Comparison of ENCODE assay signal across 16 cellular contexts in genomic region chr11:104691129-104691528, GRCh38.
DNase-seq lines count a peak whose midpoint lies in the region; ATAC-seq, FAIRE-seq and TF ChIP-seq lines count a peak whose summit lies in the region.
"Had no signal": no experiment of that assay in that cellular context is flagged by ENCODE, and none has a peak within 500 bp of the region (broad histone marks: within the 10 kb centered on the region; RNA-seq: fewer than 3 reads in every experiment).

No MANE protein-coding gene starts in this region.

- WGBS in HepG2 (ENCODE audit: low lambda C conversion rate): 6% methylated on average over 2 of the region's 2 CpGs
- WGBS in right lobe of liver (ENCODE audit: insufficient coverage, low coverage, low lambda C conversion rate, missing lambda C conversion rate): 39% methylated on average over 2 of the region's 2 CpGs

- TF ChIP-seq CTCF in HepG2 (CRISPR knock-in tag; IDR thresholded peaks at IDR 0.05): no peak
- TF ChIP-seq CTCF in right lobe of liver (IDR thresholded peaks at IDR 0.05): no peak
- TF ChIP-seq CTCF in PC-3 (conservative IDR thresholded peaks at IDR 0.05; ENCODE audit: low read depth, low read length): no peak
- TF ChIP-seq CTCF in fibroblast of mammary gland (conservative IDR thresholded peaks at IDR 0.05; ENCODE audit: control insufficient read depth, insufficient read depth, low read depth, low read length): no peak
- TF ChIP-seq CTCF in foreskin keratinocyte (conservative IDR thresholded peaks at IDR 0.05): no peak

- H3K4me1 ChIP-seq in HepG2 (ENCODE audit: insufficient read depth, low read length) (no peaks in the 10 kb centered on the region), right lobe of liver (no peaks in the 10 kb centered on the region), PC-3 (ENCODE audit: insufficient read depth, low read length) (no peaks in the 10 kb centered on the region), foreskin keratinocyte (no peaks in the 10 kb centered on the region)

- POLR2A ChIA-PET in HepG2 (lab: Yijun Ruan, JAX) (no interaction called here), PC-3 (lab: Charles Lee; ENCODE audit: unreplicated experiment) (no interaction called here)

- no peaks in the 10 kb centered on the region for H3K9me2 ChIP-seq in PC-3 (replicated peaks; ENCODE audit: low read length)

- H4K20me1 ChIP-seq in HepG2 (ENCODE audit: insufficient read depth, low read length): no peaks in the 10 kb centered on the region
- no peaks in the 10 kb centered on the region for H4K20me1 ChIP-seq in PC-3 (ENCODE audit: low read length)
- H4K20me1 ChIP-seq: BLaER1 treated with 17β-estradiol and CSF1 and Interleukin-3, amounts not matched to agents 10 nM and 100 nM had no signal

- H2AFZ ChIP-seq in HepG2 (ENCODE audit: low read length) (no peak overlapping the region), PC-3 (ENCODE audit: low read length) (no peak overlapping the region)

- BruUV-seq in HepG2 (replicated peaks; lab: Mats Ljungman, UMichigan) (no TSS peak), PC-3 (replicated peaks; lab: Mats Ljungman, UMichigan) (no TSS peak)

- DNase-seq in HepG2 (ENCODE audit: low spot score) (no peak), right lobe of liver (no peak), PC-3 (peak; percentile 41), fibroblast of mammary gland (ENCODE audit: low read depth) (peak; percentile 19), foreskin keratinocyte (no peak), NCI-H146 (lab: John Stamatoyannopoulos, UW) (no peak)
- DNase-seq: Calu3; CD8-positive, alpha-beta T cell; DND-41; EL; GOT3; H7; HFFc6 had no signal

- ATAC-seq in HepG2: no peak
- ATAC-seq in right lobe of liver: no peak
- ATAC-seq in PC-3: no peak
- no peak for ATAC-seq in foreskin keratinocyte
- ATAC-seq: CD8-positive, alpha-beta T cell; HCT116 had no signal

- H3K79me2 ChIP-seq in HepG2 (ENCODE audit: insufficient read depth, low read length): no peaks in the 10 kb centered on the region
- no peaks in the 10 kb centered on the region for H3K79me2 ChIP-seq in PC-3 (ENCODE audit: low read length)

- intact Hi-C loops in HepG2 (cut with micrococcal nuclease; ENCODE audit: unreplicated experiment) (no loop called here), right lobe of liver (cut with DNase I) (no loop called here), PC-3 (cut with micrococcal nuclease) (no loop called here)

- TF ChIP-seq EP300 in HepG2 (IDR thresholded peaks at IDR 0.05; ENCODE audit: low read depth in 2 of 2, low read length in 2 of 2) (no peak), HepG2 (CRISPR knock-in tag; IDR thresholded peaks at IDR 0.05; ENCODE audit: borderline replicate concordance) (no peak)

- no peaks in the 10 kb centered on the region for H3F3A ChIP-seq in PC-3 (ENCODE audit: low read length, unreplicated experiment)

- no peaks in the 10 kb centered on the region for H3K36me3 ChIP-seq in HepG2 (replicated peaks in 1 of 2; ENCODE audit: control insufficient read depth in 1 of 2, insufficient read depth in 2 of 2, low read length in 2 of 2)
- no peaks in the 10 kb centered on the region for H3K36me3 ChIP-seq in right lobe of liver
- no peaks in the 10 kb centered on the region for H3K36me3 ChIP-seq in PC-3 (ENCODE audit: low read depth, low read length)
- H3K36me3 ChIP-seq: BLaER1 treated with 17β-estradiol and CSF1 and Interleukin-3, amounts not matched to agents 10 nM and 100 nM had no signal

- no peak overlapping the region for H3K27ac ChIP-seq in HepG2 (ENCODE audit: extremely low read length, insufficient read depth, low read length)
- H3K27ac ChIP-seq in right lobe of liver: no peak overlapping the region
- H3K27ac ChIP-seq in PC-3 (ENCODE audit: low read length): no peak overlapping the region
- H3K27ac ChIP-seq in foreskin keratinocyte: no peak overlapping the region
- H3K27ac ChIP-seq: BLaER1 treated with 17β-estradiol and CSF1 and Interleukin-3, amounts not matched to agents 10 nM and 100 nM had no signal

- TF ChIP-seq POLR2A in HepG2 (IDR thresholded peaks at IDR 0.05; ENCODE audit: insufficient read depth in 1 of 2, low read depth in 2 of 2, low read length in 2 of 2): no peak
- TF ChIP-seq POLR2A in right lobe of liver (IDR thresholded peaks at IDR 0.05): no peak

- CTCF ChIA-PET in HepG2 (lab: Yijun Ruan, JAX; ENCODE audit: low intra/inter-chr PET ratio, low total read pairs) (no interaction called here), PC-3 (lab: Charles Lee) (no interaction called here)

- no peak overlapping the region for H3K4me3 ChIP-seq in HepG2 (replicated peaks in 1 of 3; ENCODE audit: insufficient read depth in 1 of 3, low read depth in 2 of 3, low read length in 3 of 3)
- H3K4me3 ChIP-seq in right lobe of liver: no peak overlapping the region
- no peak overlapping the region for H3K4me3 ChIP-seq in PC-3 (ENCODE audit: low read length)
- H3K4me3 ChIP-seq in fibroblast of mammary gland (ENCODE audit: control insufficient read depth, low read depth, low read length): no peak overlapping the region
- H3K4me3 ChIP-seq: BLaER1 treated with 17β-estradiol and CSF1 and Interleukin-3, amounts not matched to agents 10 nM and 100 nM had no signal

- H3K9me3 ChIP-seq in HepG2 (ENCODE audit: low read length): no peaks in the 10 kb centered on the region
- H3K9me3 ChIP-seq in right lobe of liver: no peaks in the 10 kb centered on the region
- H3K9me3 ChIP-seq in PC-3 (ENCODE audit: low read length): no peaks in the 10 kb centered on the region

- H3K4me2 ChIP-seq in HepG2 (ENCODE audit: low read depth, low read length) (no peak overlapping the region), PC-3 (ENCODE audit: low read length) (no peak overlapping the region)
- H3K4me2 ChIP-seq: BLaER1 treated with 17β-estradiol and CSF1 and Interleukin-3, amounts not matched to agents 10 nM and 100 nM had no signal

- in situ Hi-C loops in HepG2 (cut with HindIII; ENCODE audit: extremely low pct_ligation_motif_present, low pct_unique_long_range_greater_than_20kb): no loop called here

- no peak for FAIRE-seq in HepG2 (lab: Jason Lieb, UNC)
- FAIRE-seq: G401.6 had no signal

- H3K27me3 ChIP-seq in HepG2 (ENCODE audit: control insufficient read depth in 1 of 2, insufficient read depth in 2 of 2, low read length in 2 of 2) (no peaks in the 10 kb centered on the region), right lobe of liver (no peaks in the 10 kb centered on the region), PC-3 (ENCODE audit: low read length) (no peaks in the 10 kb centered on the region), foreskin keratinocyte (no peaks in the 10 kb centered on the region)
- H3K27me3 ChIP-seq: BLaER1 treated with 17β-estradiol and CSF1 and Interleukin-3, amounts not matched to agents 10 nM and 100 nM had no signal

- TF ChIP-seq RAD21 in HepG2 (CRISPR knock-in tag; IDR thresholded peaks at IDR 0.05): no peak

- H3K9ac ChIP-seq in HepG2 (ENCODE audit: insufficient read depth, low read depth, low read length): no peak overlapping the region
- H3K9ac ChIP-seq in PC-3 (ENCODE audit: low read length): no peak overlapping the region
- H3K9ac ChIP-seq: BLaER1 treated with 17β-estradiol and CSF1 and Interleukin-3, amounts not matched to agents 10 nM and 100 nM had no signal

TF ChIP-seq in HepG2, 621 proteins besides CTCF, POLR2A, EP300 and RAD21 (continues in another document):
- TF ChIP-seq POGZ (CRISPR knock-in tag; IDR thresholded peaks at IDR 0.05) (no peak), STAT5B (CRISPR knock-in tag; IDR thresholded peaks at IDR 0.05) (no peak)

Comparison
In these comparisons a context has a peak if more than half of its experiments do, and no peak if none do; other contexts are left out.
1. DNase-seq: peak in PC-3 (single experiment) and fibroblast of mammary gland (single experiment); none in HepG2 (single experiment), right lobe of liver (0 of 3), foreskin keratinocyte (0 of 2) and NCI-H146 (single experiment).